In genomic region chr11:69645801-69646492, GRCh38 we compare ENCODE assay signal across 16 cellular contexts. TPM values are rescaled to one million over a fixed set of nuclear protein-coding genes. Genes with fewer than 3 reads are reported as not detected.
DNase-seq lines count a peak whose midpoint lies in the region; ATAC-seq, FAIRE-seq and TF ChIP-seq lines count a peak whose summit lies in the region.
"Had no signal": no experiment of that assay in that cellular context is flagged by ENCODE, and none has a peak within 500 bp of the region (broad histone marks: within the 10 kb centered on the region; RNA-seq: fewer than 3 reads in every experiment).

No MANE protein-coding gene starts in this region.

- TF ChIP-seq CTCF in PC-3 (conservative IDR thresholded peaks at IDR 0.05; ENCODE audit: low read depth, low read length) (no peak), kidney (IDR thresholded peaks at IDR 0.05; ENCODE audit: borderline replicate concordance, extremely low read depth, insufficient read depth) (no peak), smooth muscle cell (IDR thresholded peaks at IDR 0.05; ENCODE audit: borderline replicate concordance, insufficient read depth, poor library complexity, severe bottlenecking) (no peak)

- no TSS peak for BruUV-seq in PC-3 (replicated peaks; lab: Mats Ljungman, UMichigan)

- POLR2A ChIA-PET in PC-3 (lab: Charles Lee; ENCODE audit: unreplicated experiment): interaction anchor here (0.6 kb wide), 2 partner anchors 10 to 348 kb away, joined by 3 to 4 read pairs; no protein-coding TSS in a partner anchor

- CTCF ChIA-PET in PC-3 (lab: Charles Lee): no interaction called here

- 78% methylated on average over 30 of the region's 30 CpGs for WGBS in right cardiac atrium
- 93% methylated on average over 30 of the region's 30 CpGs for WGBS in smooth muscle cell (ENCODE audit: low lambda C conversion rate)

- H3K4me3 ChIP-seq in right cardiac atrium (ENCODE audit: low read length) (no peak overlapping the region), PC-3 (ENCODE audit: low read length) (no peak overlapping the region), kidney (ENCODE audit: low read length in 2 of 2) (no peak overlapping the region), smooth muscle cell (no peak overlapping the region)
- H3K4me3 ChIP-seq: PC-9 had no signal

- no peaks in the 10 kb centered on the region for H3K27me3 ChIP-seq in right cardiac atrium (ENCODE audit: control insufficient read depth, insufficient read depth)
- no peaks in the 10 kb centered on the region for H3K27me3 ChIP-seq in PC-3 (ENCODE audit: low read length)
- H3K27me3 ChIP-seq in smooth muscle cell (ENCODE audit: low read depth): no peaks in the 10 kb centered on the region

- DNase-seq in right cardiac atrium: peak in 2 of 3 donors; percentile 51
- no peak for DNase-seq in Right ventricle myocardium superior
- no peak for DNase-seq in PC-3
- DNase-seq in kidney: peak; percentile 60
- no peak for DNase-seq in mesenteric fat pad (ENCODE audit: low spot score)
- DNase-seq in smooth muscle cell (lab: John Stamatoyannopoulos, UW; ENCODE audit: unreplicated experiment): no peak
- no peak for DNase-seq in C1 segment of cervical spinal cord (lab: John Stamatoyannopoulos, UW)
- DNase-seq: activated CD8-positive, alpha-beta T cell treated with anti-CD3 and anti-CD28 coated beads, Interleukin-2, amount 10 ng/mL, durations not matched to agents 7 days and 5 days; activated gamma-delta T cell treated with Interleukin-2 at 50 U/mL for 16 hours; NCI-H2081 treated with DMSO at 0.1 percent for 48 hours; nucleus accumbens; PC-9; stimulated activated CD4-positive, alpha-beta T cell treated with anti-CD3 and anti-CD28 coated beads, Interleukin-1b, Interleukin-23, amount 100 ng/mL, for 48 hours had no signal

- H3K9me3 ChIP-seq in right cardiac atrium (ENCODE audit: control insufficient read depth, low read length) (no peaks in the 10 kb centered on the region), PC-3 (ENCODE audit: low read length) (no peaks in the 10 kb centered on the region), kidney (ENCODE audit: control insufficient read depth in 1 of 2, low read length in 2 of 2) (no peaks in the 10 kb centered on the region), smooth muscle cell (replicated peaks; ENCODE audit: low read depth) (no peaks in the 10 kb centered on the region)

- intact Hi-C loops in right cardiac atrium (cut with DNase I) (loop anchor here in 1 of 4 donors (10.0 kb wide), 1 partner anchor 1181 kb away; the partner anchor contains the start of gene PPP6R3), Right ventricle myocardium superior (cut with DNase I) (loop anchor here (2.0 kb wide), 1 partner anchor 545 kb away; no protein-coding TSS in a partner anchor), PC-3 (cut with micrococcal nuclease) (no loop called here), kidney (cut with DNase I) (loop anchor here (5.0 kb wide), 1 partner anchor 544 kb away; no protein-coding TSS in a partner anchor)

- H2AFZ ChIP-seq in PC-3 (ENCODE audit: low read length) (no peak overlapping the region), smooth muscle cell (ENCODE audit: low read depth) (no peak overlapping the region)
- H2AFZ ChIP-seq: PC-9 had no signal

- no peak for FAIRE-seq in kidney (lab: Jason Lieb, UNC)

- no peak for ATAC-seq in right cardiac atrium
- no peak for ATAC-seq in Right ventricle myocardium superior (ENCODE audit: poor library complexity)
- ATAC-seq in PC-3: no peak
- ATAC-seq in HG03342 (IDR thresholded peaks at IDR 0.05; ENCODE audit: unreplicated experiment): no peak
- ATAC-seq: activated CD8-positive, alpha-beta T cell treated with anti-CD3 and anti-CD28 coated beads, Interleukin-2, amount 10 ng/mL, durations not matched to agents 7 days and 5 days had no signal

- H3K9ac ChIP-seq in PC-3 (ENCODE audit: low read length): no peak overlapping the region
- H3K9ac ChIP-seq in kidney (ENCODE audit: low read length in 2 of 2): no peak overlapping the region
- no peak overlapping the region for H3K9ac ChIP-seq in smooth muscle cell (ENCODE audit: low read depth)

- H3K9me2 ChIP-seq in PC-3 (replicated peaks; ENCODE audit: low read length): no peaks in the 10 kb centered on the region

- no peak overlapping the region for H3K27ac ChIP-seq in right cardiac atrium (ENCODE audit: low read length)
- H3K27ac ChIP-seq in PC-3 (ENCODE audit: low read length): peak overlapping the region; percentile 84; the same call in 1 of the 2 replicates
- H3K27ac ChIP-seq in kidney (ENCODE audit: low read depth in 2 of 2, low read length in 2 of 2): no peak overlapping the region
- no peak overlapping the region for H3K27ac ChIP-seq in smooth muscle cell (ENCODE audit: low read depth)
- H3K27ac ChIP-seq: epithelial cell of prostate had no signal

- H3K36me3 ChIP-seq in PC-3 (ENCODE audit: low read depth, low read length) (peaks cover 81% of the 10 kb centered on the region), kidney (ENCODE audit: control insufficient read depth in 1 of 2, insufficient read depth in 2 of 2, low read length in 2 of 2) (peaks cover 8 to 36% of the 10 kb centered on the region in 2 donors), smooth muscle cell (ENCODE audit: low read depth) (no peaks in the 10 kb centered on the region)

- H4K20me1 ChIP-seq in PC-3 (ENCODE audit: low read length) (peaks cover 93% of the 10 kb centered on the region), smooth muscle cell (ENCODE audit: low read depth) (peaks cover 91% of the 10 kb centered on the region)

- H3K79me2 ChIP-seq in PC-3 (ENCODE audit: low read length) (peaks cover 96% of the 10 kb centered on the region), smooth muscle cell (ENCODE audit: low read depth) (peaks cover 78% of the 10 kb centered on the region)

- H3K4me1 ChIP-seq in right cardiac atrium (ENCODE audit: control insufficient read depth, insufficient read depth, low read length) (peaks cover 3% of the 10 kb centered on the region), PC-3 (ENCODE audit: insufficient read depth, low read length) (peaks cover 59% of the 10 kb centered on the region), kidney (ENCODE audit: control insufficient read depth in 1 of 2, insufficient read depth in 1 of 2, low read depth in 1 of 2, low read length in 2 of 2) (peaks cover 6 to 12% of the 10 kb centered on the region in 2 donors), smooth muscle cell (ENCODE audit: low read depth) (peaks cover 20% of the 10 kb centered on the region)

- H3K4me2 ChIP-seq in PC-3 (ENCODE audit: low read length) (peak overlapping the region; percentile 96), smooth muscle cell (no peak overlapping the region)

- H3F3A ChIP-seq in PC-3 (ENCODE audit: low read length, unreplicated experiment) (peaks cover 36% of the 10 kb centered on the region), smooth muscle cell (ENCODE audit: low read depth) (peaks cover 21% of the 10 kb centered on the region)

RNA-seq across cellular contexts. Expression of gene CCND1, which starts 5.0 kb away (rescaled TPM):
- total RNA-seq in right cardiac atrium: 100 to 1,000 TPM; 113 to 149 (median 142) TPM
- 55.9 TPM for polyA plus RNA-seq in right cardiac atrium
- 136 TPM for total RNA-seq in Right ventricle myocardium superior
- total RNA-seq in PC-3 (2014; rRNA removed): 868 and 934 TPM in 2 replicates
- 142 TPM for total RNA-seq in kidney
- polyA plus RNA-seq in kidney (ENCODE audit: insufficient read depth, low read depth, low replicate concordance): 37.6 TPM
- total RNA-seq in mesenteric fat pad: 788 TPM
- 281 and 307 TPM in 2 replicates for total RNA-seq in smooth muscle cell
- polyA plus RNA-seq in smooth muscle cell: 482 and 510 TPM in 2 replicates

RNA-seq across cellular contexts. Expression of gene LTO1, which starts 29.2 kb away (rescaled TPM):
- total RNA-seq in right cardiac atrium (10 to 100 TPM in 3 of 4 donors, 1 to 10 TPM in 1; 8.7 to 13.6 (median 10.6) TPM), Right ventricle myocardium superior (7.3 TPM), PC-3 (2014; rRNA removed) (37.5 and 46.1 TPM in 2 replicates), kidney (21.9 TPM), mesenteric fat pad (19.2 TPM), smooth muscle cell (7.2 and 8.0 TPM in 2 replicates)
- polyA plus RNA-seq in right cardiac atrium (10.1 TPM), kidney (ENCODE audit: insufficient read depth, low read depth, low replicate concordance) (14.6 TPM), smooth muscle cell (17.3 and 22.6 TPM in 2 replicates)

RNA-seq across cellular contexts. Expression of gene FGF19, which starts 57.9 kb away (rescaled TPM):
- not detected for total RNA-seq in right cardiac atrium
- polyA plus RNA-seq in right cardiac atrium: not detected
- not detected for total RNA-seq in Right ventricle myocardium superior
- total RNA-seq in PC-3 (2014; rRNA removed): not detected in 2 replicates
- total RNA-seq in kidney: not detected
- not detected for polyA plus RNA-seq in kidney (ENCODE audit: insufficient read depth, low read depth, low replicate concordance)
- total RNA-seq in mesenteric fat pad: not detected
- not detected in 2 replicates for total RNA-seq in smooth muscle cell
- polyA plus RNA-seq in smooth muscle cell: not detected in 2 replicates
- total RNA-seq: activated CD8-positive, alpha-beta T cell treated with anti-CD3 and anti-CD28 coated beads, Interleukin-2, amount 10 ng/mL, durations not matched to agents 7 days and 5 days; lung microvascular endothelial cell had no signal

Comparison
In these comparisons a context has a peak if more than half of its experiments do, and no peak if none do; other contexts are left out.
1. DNase-seq: peak in right cardiac atrium (2 of 3) and kidney (single experiment); none in Right ventricle myocardium superior (single experiment), PC-3 (single experiment), mesenteric fat pad (single experiment), smooth muscle cell (single experiment) and C1 segment of cervical spinal cord (0 of 14).